ENCODE assay signal across 23 cellular contexts in genomic region chr5:35015063-35015462, GRCh38. TPM values are rescaled to one million over a fixed set of nuclear protein-coding genes. Genes with fewer than 3 reads are reported as not detected.
DNase-seq lines count a peak whose midpoint lies in the region; ATAC-seq and TF ChIP-seq lines count a peak whose summit lies in the region.
"Had no signal": no experiment of that assay in that cellular context is flagged by ENCODE, and none has a peak within 500 bp of the region (broad histone marks: within the 10 kb centered on the region; RNA-seq: fewer than 3 reads in every experiment).

No MANE protein-coding gene starts in this region.

- H3K4me3 ChIP-seq in heart left ventricle (no peak overlapping the region), left ventricle myocardium inferior (no peak overlapping the region), heart right ventricle (no peak overlapping the region), right cardiac atrium (ENCODE audit: low read length) (no peak overlapping the region)
- H3K4me3 ChIP-seq: A549, BLaER1 had no signal

- intact Hi-C loops in Right ventricle myocardium inferior (cut with DNase I) (no loop called here), cardiac septum (cut with DNase I) (no loop called here), heart left ventricle (cut with DNase I) (no loop called here), left ventricle myocardium inferior (cut with micrococcal nuclease) (no loop called here), heart right ventricle (cut with DNase I) (no loop called here), right cardiac atrium (cut with DNase I) (no loop called here)

- H3K4me1 ChIP-seq in heart left ventricle, result peaks cover 0 to 11% (median under 1%) of the 10 kb centered on the region in 12 donors
- peaks cover 14% of the 10 kb centered on the region for H3K4me1 ChIP-seq in left ventricle myocardium inferior
- H3K4me1 ChIP-seq in heart right ventricle, result peaks cover 0 to 12% (median 0%) of the 10 kb centered on the region in 9 donors
- H3K4me1 ChIP-seq in right cardiac atrium (ENCODE audit: control insufficient read depth, insufficient read depth, low read length), result no peaks in the 10 kb centered on the region
- H3K4me1 ChIP-seq: A549, BE2C, BLaER1 had no signal

- ATAC-seq in Right ventricle myocardium inferior (peak; percentile 70), heart left ventricle (peak in 3 of 4 donors; percentile 52 to 91 (median 80)), heart right ventricle (peak in 5 of 8 donors; percentile 34 to 93 (median 70)), right cardiac atrium (peak; percentile 47 to 66)
- ATAC-seq: A549 had no signal

- no peak for TF ChIP-seq POLR2A in heart left ventricle (IDR thresholded peaks at IDR 0.05)

- no peak for TF ChIP-seq CTCF in heart left ventricle (IDR thresholded peaks at IDR 0.05)
- no peak for TF ChIP-seq CTCF in left ventricle myocardium inferior (IDR thresholded peaks at IDR 0.05; ENCODE audit: borderline replicate concordance)
- no peak for TF ChIP-seq CTCF in heart right ventricle (IDR thresholded peaks at IDR 0.05)

- H3K27ac ChIP-seq in heart left ventricle (no peak overlapping the region), left ventricle myocardium inferior (replicated peaks) (no peak overlapping the region), heart right ventricle (no peak overlapping the region), right cardiac atrium (ENCODE audit: low read length) (no peak overlapping the region)
- H3K27ac ChIP-seq: 22Rv1, A549, BLaER1 had no signal

- WGBS in heart left ventricle, 4 donors, result 33 to 62% (median 52%) methylated on average over 4 of the region's 4 CpGs
- 28 to 68% methylated on average over 4 of the region's 4 CpGs for WGBS in heart right ventricle, 2 donors
- WGBS in right cardiac atrium, result 71% methylated on average over 4 of the region's 4 CpGs

- DNase-seq in Right ventricle myocardium inferior (ENCODE audit: missing footprints), result no peak
- DNase-seq in cardiac septum (ENCODE audit: low spot score), result no peak
- peak in 1 of 5 donors; percentile 28 for DNase-seq in heart left ventricle
- DNase-seq in left ventricle myocardium inferior, result no peak
- DNase-seq in heart right ventricle, result no peak
- no peak for DNase-seq in right cardiac atrium
- no peak for DNase-seq in activated naive CD4-positive, alpha-beta T cell (lab: John Stamatoyannopoulos, UW)
- DNase-seq in DMS53 (lab: John Stamatoyannopoulos, UW), result no peak
- DNase-seq: BE2C; C1 segment of cervical spinal cord; CD4-positive, alpha-beta memory T cell; CD4-positive, CD25-positive, alpha-beta regulatory T cell; CD8-positive, alpha-beta memory T cell; COR-L47; DMS 273 treated with DMSO at 0.1 percent for 48 hours; DMS153; DMS79 treated with DMSO at 0.1 percent for 48 hours; GF-D8 had no signal

- H3K36me3 ChIP-seq in heart left ventricle (no peaks in the 10 kb centered on the region), left ventricle myocardium inferior (no peaks in the 10 kb centered on the region), heart right ventricle (no peaks in the 10 kb centered on the region)
- H3K36me3 ChIP-seq: BE2C, BLaER1 had no signal

- peaks cover 0 to 3% (median 0%) of the 10 kb centered on the region in 12 donors for H3K9me3 ChIP-seq in heart left ventricle
- no peaks in the 10 kb centered on the region for H3K9me3 ChIP-seq in left ventricle myocardium inferior (replicated peaks)
- H3K9me3 ChIP-seq in heart right ventricle, result no peaks in the 10 kb centered on the region
- no peaks in the 10 kb centered on the region for H3K9me3 ChIP-seq in right cardiac atrium (ENCODE audit: control insufficient read depth, low read length)
- H3K9me3 ChIP-seq: A549, BE2C, BLaER1 had no signal

- peaks cover 0 to 7% (median 0%) of the 10 kb centered on the region in 9 donors for H3K27me3 ChIP-seq in heart left ventricle
- peaks cover 23% of the 10 kb centered on the region for H3K27me3 ChIP-seq in left ventricle myocardium inferior (ENCODE audit: low read depth)
- peaks cover 0 to 9% (median 3%) of the 10 kb centered on the region in 7 donors for H3K27me3 ChIP-seq in heart right ventricle
- H3K27me3 ChIP-seq in right cardiac atrium (ENCODE audit: control insufficient read depth, insufficient read depth), result no peaks in the 10 kb centered on the region
- H3K27me3 ChIP-seq: BE2C, BLaER1 had no signal

RNA-seq across cellular contexts. Expression of gene AGXT2, which starts 32.7 kb away (rescaled TPM):
- not detected for total RNA-seq in Right ventricle myocardium inferior
- total RNA-seq in cardiac septum, result not detected
- total RNA-seq in heart left ventricle, result not detected
- polyA plus RNA-seq in heart left ventricle, result not detected
- not detected for total RNA-seq in left ventricle myocardium inferior
- not detected for total RNA-seq in heart right ventricle
- polyA plus RNA-seq in heart right ventricle, result not detected
- not detected for total RNA-seq in right cardiac atrium
- polyA plus RNA-seq in right cardiac atrium, result not detected
- total RNA-seq: A172; CD4-positive, alpha-beta memory T cell; CD4-positive, CD25-positive, alpha-beta regulatory T cell; CD8-positive, alpha-beta memory T cell had no signal
- polyA plus RNA-seq: A549; CD14-positive monocyte; CD4-positive, alpha-beta memory T cell; CD4-positive, CD25-positive, alpha-beta regulatory T cell; CD8-positive, alpha-beta memory T cell had no signal
